Comparison of ENCODE assay signal across 11 cellular contexts in the genomic region with DNA sequence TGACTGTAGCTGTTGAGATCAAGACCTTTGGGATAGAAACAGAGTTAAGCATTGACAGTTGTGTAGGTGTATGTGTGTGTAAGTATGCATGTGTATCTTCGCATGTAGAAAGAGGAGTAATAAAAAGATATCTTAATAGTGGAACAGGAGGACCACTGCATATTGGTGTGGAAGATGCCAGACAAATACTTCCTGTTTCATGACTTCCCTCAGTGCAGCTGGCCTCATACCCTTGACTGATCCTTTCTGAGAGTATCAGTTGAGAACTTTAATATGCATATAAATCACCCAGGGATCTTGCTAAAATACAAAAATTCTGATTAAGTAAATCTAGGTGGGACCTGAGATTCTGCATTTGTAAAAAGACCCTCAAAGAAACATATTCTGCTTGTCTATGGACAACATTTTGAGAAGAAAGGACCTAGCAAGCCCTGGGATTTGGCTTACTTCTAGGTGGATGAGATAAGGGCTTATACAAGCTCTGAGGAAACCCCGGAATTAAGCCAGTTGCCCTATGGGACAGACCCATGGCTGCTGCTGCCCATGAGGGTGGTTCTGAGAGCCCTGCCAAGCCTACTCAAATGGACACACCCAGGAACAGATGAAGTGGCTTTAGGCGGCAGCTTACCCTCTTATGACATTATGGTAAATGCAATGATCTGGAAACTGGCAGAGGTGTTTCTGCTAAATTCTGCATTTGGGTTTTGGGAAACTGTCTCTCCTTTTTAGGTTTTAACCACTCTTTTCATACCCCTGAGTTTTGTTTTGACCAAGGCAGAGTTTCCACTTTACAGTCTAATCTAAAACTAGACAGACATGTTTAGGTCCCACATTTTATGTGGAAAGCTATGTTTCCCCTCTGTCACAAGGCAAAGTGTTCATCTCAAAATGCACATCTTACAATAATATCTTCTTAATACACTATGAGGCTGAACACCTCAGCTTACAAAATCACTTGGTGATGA. TPM values are rescaled to one million over a fixed set of nuclear protein-coding genes. Genes with fewer than 3 reads are reported as not detected.
DNase-seq lines count a peak whose midpoint lies in the region; ATAC-seq and TF ChIP-seq lines count a peak whose summit lies in the region.
"Had no signal": no experiment of that assay in that cellular context is flagged by ENCODE, and none has a peak within 500 bp of the region (broad histone marks: within the 10 kb centered on the region; RNA-seq: fewer than 3 reads in every experiment).

No MANE protein-coding gene starts in this region.

- intact Hi-C loops in activated CD4-positive, alpha-beta T cell treated with anti-CD3 and anti-CD28 coated beads for 36 hours (cut with DNase I, micrococcal nuclease) = loop anchor here (1.0 kb wide), 4 partner anchors 8 to 62 kb away; partner anchors contain the start of genes CD96 (in 2 of the 2) and ZBED2 (in 1 of the 2)
- intact Hi-C loops in gastrocnemius medialis (cut with DNase I; ENCODE audit: low total_unique reads) = no loop called here
- intact Hi-C loops in posterior vena cava (cut with DNase I) = no loop called here

- peak overlapping the region; percentile 44 for H3K4me3 Mint-ChIP-seq in activated CD4-positive, alpha-beta T cell treated with anti-CD3 and anti-CD28 coated beads for 36 hours
- no peak overlapping the region for H3K4me3 Mint-ChIP-seq in naive thymus-derived CD8-positive, alpha-beta T cell

- POLR2A ChIA-PET in activated CD4-positive, alpha-beta T cell treated with anti-CD3 and anti-CD28 coated beads for 36 hours (lab: Charles Lee) = interaction anchor here (0.7 to 2.7 kb wide), 4 partner anchors 9 to 62 kb away, joined by 3 to 26 read pairs (median 6); partner anchors contain the start of genes CD96 and ZBED2
- POLR2A ChIA-PET in naive thymus-derived CD8-positive, alpha-beta T cell (lab: Charles Lee) = no interaction called here

- peaks cover 5% of the 10 kb centered on the region for H3K9me3 Mint-ChIP-seq in activated CD4-positive, alpha-beta T cell treated with anti-CD3 and anti-CD28 coated beads for 36 hours (ENCODE audit: low read depth)
- H3K9me3 Mint-ChIP-seq in naive thymus-derived CD8-positive, alpha-beta T cell = no peaks in the 10 kb centered on the region

- H3K4me3 ChIP-seq in OCI-LY3 (ENCODE audit: low read length) (no peak overlapping the region), gastrocnemius medialis (no peak overlapping the region)
- H3K4me3 ChIP-seq: cardiac muscle cell had no signal

- H3K36me3 Mint-ChIP-seq in activated CD4-positive, alpha-beta T cell treated with anti-CD3 and anti-CD28 coated beads for 36 hours (ENCODE audit: low read depth) = peaks cover 56% of the 10 kb centered on the region
- H3K36me3 Mint-ChIP-seq in naive thymus-derived CD8-positive, alpha-beta T cell = peaks cover 29 to 88% (median 42%) of the 10 kb centered on the region in 3 donors

- H3K9me3 ChIP-seq in OCI-LY3 (ENCODE audit: insufficient read depth, low read length) (no peaks in the 10 kb centered on the region), gastrocnemius medialis (no peaks in the 10 kb centered on the region)

- peaks cover 86% of the 10 kb centered on the region for H3K4me1 Mint-ChIP-seq in activated CD4-positive, alpha-beta T cell treated with anti-CD3 and anti-CD28 coated beads for 36 hours
- H3K4me1 Mint-ChIP-seq in naive thymus-derived CD8-positive, alpha-beta T cell = peaks cover 16 to 40% (median 38%) of the 10 kb centered on the region in 4 donors

- DNase-seq in activated CD4-positive, alpha-beta T cell treated with anti-CD3 and anti-CD28 coated beads for 36 hours = peak; percentile 67
- DNase-seq in activated CD4-positive, alpha-beta T cell treated with anti-CD3 and anti-CD28 coated beads, Interleukin-2, amount 50 U/mL, for 1 hour = no peak
- no peak for DNase-seq in naive thymus-derived CD8-positive, alpha-beta T cell
- DNase-seq in gastrocnemius medialis = no peak
- DNase-seq in NCI-H82 (lab: John Stamatoyannopoulos, UW) = no peak
- DNase-seq in posterior vena cava (ENCODE audit: low spot score) = no peak
- DNase-seq: NCI-H2081 had no signal

- CTCF ChIA-PET in activated CD4-positive, alpha-beta T cell treated with anti-CD3 and anti-CD28 coated beads for 36 hours (lab: Charles Lee) = interaction anchor here (0.7 to 4.6 kb wide), 5 partner anchors 9 to 524 kb away, joined by 3 to 37 read pairs (median 4); partner anchors contain the start of gene ZBED2

- H3K79me2 ChIP-seq in OCI-LY3 (ENCODE audit: low read length) = no peaks in the 10 kb centered on the region

- H4K20me1 ChIP-seq in OCI-LY3 (ENCODE audit: insufficient read depth, low read length) = no peaks in the 10 kb centered on the region

- H3K4me1 ChIP-seq in OCI-LY3 (ENCODE audit: low read length) (peaks cover 13% of the 10 kb centered on the region), gastrocnemius medialis (no peaks in the 10 kb centered on the region)

- H3K27ac Mint-ChIP-seq in activated CD4-positive, alpha-beta T cell treated with anti-CD3 and anti-CD28 coated beads for 36 hours = peak overlapping the region; percentile 97
- peak overlapping the region in 7 of 10 donors; percentile 10 to 74 (median 26) for H3K27ac Mint-ChIP-seq in naive thymus-derived CD8-positive, alpha-beta T cell

- no peak overlapping the region for H3K9ac ChIP-seq in OCI-LY3 (ENCODE audit: low read length)

- H3K4me2 ChIP-seq in OCI-LY3 (ENCODE audit: low read length) = 0 out of 2 replicates have a peak overlapping the region, but pooled peaks have one; percentile 5

- no peaks in the 10 kb centered on the region for H3K27me3 ChIP-seq in OCI-LY3 (ENCODE audit: low read depth, low read length)
- no peaks in the 10 kb centered on the region for H3K27me3 ChIP-seq in gastrocnemius medialis
- H3K27me3 ChIP-seq: cardiac muscle cell had no signal

- no peaks in the 10 kb centered on the region for H3K27me3 Mint-ChIP-seq in activated CD4-positive, alpha-beta T cell treated with anti-CD3 and anti-CD28 coated beads for 36 hours
- no peaks in the 10 kb centered on the region for H3K27me3 Mint-ChIP-seq in naive thymus-derived CD8-positive, alpha-beta T cell

- H3K36me3 ChIP-seq in OCI-LY3 (replicated peaks; ENCODE audit: low read depth, low read length) (no peaks in the 10 kb centered on the region), gastrocnemius medialis (no peaks in the 10 kb centered on the region)
- H3K36me3 ChIP-seq: cardiac muscle cell had no signal

- H3K27ac ChIP-seq in OCI-LY3 (ENCODE audit: low read length) = no peak overlapping the region
- no peak overlapping the region for H3K27ac ChIP-seq in gastrocnemius medialis
- H3K27ac ChIP-seq: cardiac muscle cell had no signal

- no peak for TF ChIP-seq POLR2A in gastrocnemius medialis (IDR thresholded peaks at IDR 0.05)

- TF ChIP-seq CTCF in OCI-LY3 (IDR thresholded peaks at IDR 0.05; ENCODE audit: low read depth, low read length) (no peak), gastrocnemius medialis (IDR thresholded peaks at IDR 0.05 in 4 of 5, conservative IDR thresholded peaks at IDR 0.05 in 1 of 5) (no peak)

- in situ Hi-C loops in gastrocnemius medialis (cut with MboI; ENCODE audit: low sequenced_read_pairs in 4 of 4) = no loop called here

- ATAC-seq in activated CD4-positive, alpha-beta T cell treated with anti-CD3 and anti-CD28 coated beads for 36 hours = peak; percentile 64
- ATAC-seq in GM21423 (IDR thresholded peaks at IDR 0.05; ENCODE audit: unreplicated experiment) = peak; percentile 60
- ATAC-seq in naive thymus-derived CD8-positive, alpha-beta T cell = no peak
- no peak for ATAC-seq in gastrocnemius medialis
- ATAC-seq: left lobe of liver had no signal

- H2AFZ ChIP-seq in OCI-LY3 (ENCODE audit: low read depth, low read length) = peak overlapping the region; percentile 35; the same call in 1 of the 2 replicates

RNA-seq across cellular contexts. Expression of gene ZBED2, which starts 8.8 kb away (rescaled TPM):
- total RNA-seq in activated CD4-positive, alpha-beta T cell treated with anti-CD3 and anti-CD28 coated beads for 36 hours = 100 to 1,000 TPM; 313 to 418 TPM
- under 1 TPM in 1 of 2 experiments, not detected in 1; 0.16 TPM for total RNA-seq in naive thymus-derived CD8-positive, alpha-beta T cell
- 1 to 10 TPM in 2 of 3 donors, under 1 TPM in 1; 0.30 to 1.9 (median 1.1) TPM for polyA plus RNA-seq in naive thymus-derived CD8-positive, alpha-beta T cell
- not detected for total RNA-seq in gastrocnemius medialis
- total RNA-seq in posterior vena cava = not detected
- total RNA-seq: cardiac muscle cell had no signal
- polyA plus RNA-seq: cardiac muscle cell had no signal

Comparison
In these comparisons a context has a peak if more than half of its experiments do, and no peak if none do; other contexts are left out.
1. ATAC-seq: peak in activated CD4-positive, alpha-beta T cell treated with anti-CD3 and anti-CD28 coated beads for 36 hours (single experiment) and GM21423 (single experiment); none in naive thymus-derived CD8-positive, alpha-beta T cell (0 of 2) and gastrocnemius medialis (0 of 2).
2. RNA of gene ZBED2, which starts 8.8 kb away (total RNA-seq): 313 to 418 TPM in activated CD4-positive, alpha-beta T cell treated with anti-CD3 and anti-CD28 coated beads for 36 hours; 0.16 TPM in naive thymus-derived CD8-positive, alpha-beta T cell, not detected in gastrocnemius medialis and not detected in posterior vena cava; every median in the first group is over 100 times any median in the second.
3. intact Hi-C loops: an anchor here in activated CD4-positive, alpha-beta T cell treated with anti-CD3 and anti-CD28 coated beads for 36 hours (1.0 kb wide); none called in gastrocnemius medialis and posterior vena cava.